In genomic region chr10:102254426-102254825, GRCh38 we compare ENCODE assay signal across 10 cellular contexts. TPM values are rescaled to one million over a fixed set of nuclear protein-coding genes. Genes with fewer than 3 reads are reported as not detected.
"Had no signal": no experiment of that assay in that cellular context is flagged by ENCODE, and none has a peak within 500 bp of the region (broad histone marks: within the 10 kb centered on the region; RNA-seq: fewer than 3 reads in every experiment).

No MANE protein-coding gene starts in this region.

- H3K27ac ChIP-seq: HL-60 had no signal

- H3K4me3 ChIP-seq: HAP-1 had no signal

- H3K4me1 ChIP-seq: HAP-1 had no signal

- ATAC-seq: HCT116, HepG2 had no signal

- DNase-seq: GOT3, H7, HFFc6 had no signal

- H3K9me3 ChIP-seq: HAP-1 had no signal

RNA-seq across cellular contexts. Expression of gene PITX3, which starts 13.1 kb away (rescaled TPM):
- total RNA-seq: H4, HepG2, HT1080 had no signal
- polyA plus RNA-seq: HepG2, IgD-negative memory B cell had no signal

RNA-seq across cellular contexts. Expression of gene ELOVL3, which starts 28.3 kb away (rescaled TPM):
- total RNA-seq: H4, HT1080 had no signal
- polyA plus RNA-seq: IgD-negative memory B cell had no signal
